ENCODE assay signal across 8 cellular contexts in the genomic region with DNA sequence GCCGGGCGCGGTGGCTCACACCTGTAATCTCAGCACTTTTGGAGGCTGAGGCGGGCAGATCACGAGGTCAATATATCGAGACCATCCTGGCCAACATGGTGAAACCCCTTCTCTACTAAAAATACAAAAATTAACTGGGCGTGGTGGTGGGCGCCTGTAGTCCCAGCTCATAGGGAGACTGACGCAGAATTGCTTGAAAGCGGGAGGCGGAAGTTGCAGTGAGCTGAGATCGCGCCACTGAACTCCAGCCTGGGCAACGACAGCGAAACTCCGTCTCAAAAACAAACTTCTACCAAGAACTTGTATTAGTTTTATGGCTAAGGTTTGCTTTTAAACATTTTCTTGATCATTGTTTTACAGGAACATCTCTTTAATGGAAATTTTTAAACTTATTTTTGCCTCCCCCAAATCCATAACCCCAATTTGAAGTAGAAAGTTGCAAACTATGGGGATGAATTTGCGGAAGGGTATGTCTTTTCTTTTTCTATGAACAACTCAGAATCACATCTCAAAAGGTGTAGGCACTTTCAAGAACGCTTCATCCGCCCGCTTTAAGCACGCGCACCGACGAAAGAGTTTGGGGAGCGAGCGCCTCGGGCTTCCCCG. TPM values are rescaled to one million over a fixed set of nuclear protein-coding genes. Genes with fewer than 3 reads are reported as not detected.
A peak's percentile ranks its signal among the peaks of the same experiment; 100 is the strongest.
DNase-seq lines count a peak whose midpoint lies in the region; ATAC-seq and TF ChIP-seq lines count a peak whose summit lies in the region.

No MANE protein-coding gene starts in this region.

- peaks cover 28% of the 10 kb centered on the region for H3K27me3 Mint-ChIP-seq in GM23338 (ENCODE audit: insufficient read depth, low read depth, poor library complexity)
- no peaks in the 10 kb centered on the region for H3K27me3 Mint-ChIP-seq in activated B cell treated with CpG ODN at 0.5 μM for 24 hours

- H3K27ac Mint-ChIP-seq in GM23338 (peak overlapping the region; percentile 92), activated B cell treated with CpG ODN at 0.5 μM for 24 hours (peak overlapping the region; percentile 92)

- peak overlapping the region; percentile 80 to 88 (median 87) for H3K9ac ChIP-seq in skeletal muscle tissue (ENCODE audit: low read depth in 1 of 3, low read length in 3 of 3)

- intact Hi-C loops in activated B cell treated with CpG ODN at 0.5 μM for 24 hours (cut with micrococcal nuclease), result loop anchor here (1.0 kb wide), 5 partner anchors 11 to 197 kb away; a partner anchor contains a TSS

- H3K27me3 ChIP-seq in GM23338 (ENCODE audit: insufficient read depth) (peaks cover 4% of the 10 kb centered on the region; the same call in 1 of the 2 replicates), gastroesophageal sphincter (no peaks in the 10 kb centered on the region), skeletal muscle tissue (ENCODE audit: control insufficient read depth in 3 of 3, insufficient read depth in 3 of 3, low read length in 3 of 3) (no peaks in the 10 kb centered on the region)

- H3K4me2 ChIP-seq in GM23338, result peak overlapping the region; percentile 61

- H3K4me1 Mint-ChIP-seq in GM23338 (peaks cover 26% of the 10 kb centered on the region), activated B cell treated with CpG ODN at 0.5 μM for 24 hours (peaks cover 60% of the 10 kb centered on the region)

- no peak for TF ChIP-seq POLR2A in gastroesophageal sphincter (IDR thresholded peaks at IDR 0.05)

- DNase-seq in GM23338 (ENCODE audit: low spot score), result no peak
- no peak for DNase-seq in activated B cell treated with CpG ODN at 0.5 μM for 24 hours
- DNase-seq in HuH-7.5 (ENCODE audit: low spot score), result no peak
- no peak for DNase-seq in Ammon's horn (ENCODE audit: low spot score)

- H3F3A ChIP-seq in GM23338 (replicated peaks; ENCODE audit: low read depth), result peaks cover 33% of the 10 kb centered on the region

- H3K36me3 Mint-ChIP-seq in GM23338 (ENCODE audit: low read depth) (peaks cover 3% of the 10 kb centered on the region; the same call in 1 of the 3 replicates), activated B cell treated with CpG ODN at 0.5 μM for 24 hours (ENCODE audit: low read depth) (no peaks in the 10 kb centered on the region)

- H3K27ac ChIP-seq in GM23338 (ENCODE audit: low read depth) (peak overlapping the region; percentile 80; the same call in 1 of the 2 replicates), gastroesophageal sphincter (peak overlapping the region; percentile 54 to 99 (median 97)), skeletal muscle tissue (ENCODE audit: low read depth, low read length) (peak overlapping the region; percentile 100)

- TF ChIP-seq EP300 in gastroesophageal sphincter (IDR thresholded peaks at IDR 0.05), result no peak

- H3K4me1 ChIP-seq in GM23338 (ENCODE audit: insufficient read depth) (peaks cover 28% of the 10 kb centered on the region), gastroesophageal sphincter (peaks cover 0 to 34% (median 15%) of the 10 kb centered on the region in 3 donors), skeletal muscle tissue (ENCODE audit: control insufficient read depth in 3 of 3, insufficient read depth in 3 of 3, low read length in 3 of 3) (peaks cover 9 to 23% (median 22%) of the 10 kb centered on the region in 3 donors)

- H2AFZ ChIP-seq in GM23338, result no peak overlapping the region

- H3K9me3 Mint-ChIP-seq in GM23338 (peaks cover 7% of the 10 kb centered on the region; the same call in 1 of the 3 replicates), activated B cell treated with CpG ODN at 0.5 μM for 24 hours (no peaks in the 10 kb centered on the region)

- POLR2A ChIA-PET in activated B cell treated with CpG ODN at 0.5 μM for 24 hours (lab: Charles Lee), result interaction anchor here (0.6 to 22.2 kb wide), 9 partner anchors 9 to 198 kb away, joined by 3 to 1242 read pairs (median 5); a partner anchor contains a TSS

- H3K9me3 ChIP-seq in gastroesophageal sphincter, result no peaks in the 10 kb centered on the region
- no peaks in the 10 kb centered on the region for H3K9me3 ChIP-seq in skeletal muscle tissue (ENCODE audit: control insufficient read depth in 3 of 3, low read length in 3 of 3)

- CTCF ChIA-PET in activated B cell treated with CpG ODN at 0.5 μM for 24 hours (lab: Charles Lee), result interaction anchor here (1.5 to 3.1 kb wide), 5 partner anchors 11 to 53 kb away, joined by 5 to 12 read pairs (median 8); no protein-coding TSS in a partner anchor

- H3K36me3 ChIP-seq in GM23338 (ENCODE audit: insufficient read depth) (no peaks in the 10 kb centered on the region), gastroesophageal sphincter (no peaks in the 10 kb centered on the region), skeletal muscle tissue (ENCODE audit: control insufficient read depth in 3 of 3, insufficient read depth in 3 of 3, low read length in 3 of 3) (no peaks in the 10 kb centered on the region)

- H4K20me1 ChIP-seq in GM23338 (replicated peaks; ENCODE audit: insufficient read depth), result no peaks in the 10 kb centered on the region

- no peaks in the 10 kb centered on the region for H3K9me2 ChIP-seq in GM23338 (ENCODE audit: insufficient read depth)

- WGBS in gastroesophageal sphincter (ENCODE audit: low coverage in 1 of 2), 2 donors, result 55 to 92% methylated on average over 15 to 16 of the region's 28 CpGs

- H3K4me3 ChIP-seq in GM23338 (peak overlapping the region; percentile 47), gastroesophageal sphincter (peak overlapping the region; percentile 1 to 56), skeletal muscle tissue (ENCODE audit: low read length in 3 of 3) (peak overlapping the region; percentile 59 to 75 (median 66))

- ATAC-seq in GM23338, result no peak
- no peak for ATAC-seq in activated B cell treated with CpG ODN at 0.5 μM for 24 hours (ENCODE audit: low read depth)
- ATAC-seq in gastroesophageal sphincter, result no peak
- ATAC-seq in GM21717 (IDR thresholded peaks at IDR 0.05; ENCODE audit: unreplicated experiment), result no peak
- no peak for ATAC-seq in GM18861 (IDR thresholded peaks at IDR 0.05; ENCODE audit: unreplicated experiment)

- H3K4me3 Mint-ChIP-seq in GM23338, result peak overlapping the region; percentile 63
- H3K4me3 Mint-ChIP-seq in activated B cell treated with CpG ODN at 0.5 μM for 24 hours, result peak overlapping the region; percentile 74

- no peaks in the 10 kb centered on the region for H3K79me2 ChIP-seq in GM23338 (replicated peaks; ENCODE audit: insufficient read depth)

- no peak for TF ChIP-seq CTCF in GM23338 (conservative IDR thresholded peaks at IDR 0.05; ENCODE audit: low read depth in 2 of 2)
- no peak for TF ChIP-seq CTCF in activated B cell treated with CpG ODN at 0.5 μM for 24 hours (IDR thresholded peaks at IDR 0.05)
- TF ChIP-seq CTCF in gastroesophageal sphincter (IDR thresholded peaks at IDR 0.05), result no peak

TF ChIP-seq in GM23338, 12 proteins besides CTCF, POLR2A, EP300 and RAD21 (continues in another document):
- TF ChIP-seq CREB1 (CRISPR knock-in tag; IDR thresholded peaks at IDR 0.05; ENCODE audit: low read depth) (no peak), ZNF114 (CRISPR knock-in tag; IDR thresholded peaks at IDR 0.05) (no peak), EZH2phosphoT487 (IDR thresholded peaks at IDR 0.05; ENCODE audit: unreplicated experiment) (no peak), ZNF331 (CRISPR knock-in tag; IDR thresholded peaks at IDR 0.05; ENCODE audit: low read depth) (no peak), NANOG (IDR thresholded peaks at IDR 0.05; ENCODE audit: borderline replicate concordance) (no peak), STAT1 (IDR thresholded peaks at IDR 0.05; ENCODE audit: unreplicated experiment) (no peak)
- TF ChIP-seq, protein P1, sequence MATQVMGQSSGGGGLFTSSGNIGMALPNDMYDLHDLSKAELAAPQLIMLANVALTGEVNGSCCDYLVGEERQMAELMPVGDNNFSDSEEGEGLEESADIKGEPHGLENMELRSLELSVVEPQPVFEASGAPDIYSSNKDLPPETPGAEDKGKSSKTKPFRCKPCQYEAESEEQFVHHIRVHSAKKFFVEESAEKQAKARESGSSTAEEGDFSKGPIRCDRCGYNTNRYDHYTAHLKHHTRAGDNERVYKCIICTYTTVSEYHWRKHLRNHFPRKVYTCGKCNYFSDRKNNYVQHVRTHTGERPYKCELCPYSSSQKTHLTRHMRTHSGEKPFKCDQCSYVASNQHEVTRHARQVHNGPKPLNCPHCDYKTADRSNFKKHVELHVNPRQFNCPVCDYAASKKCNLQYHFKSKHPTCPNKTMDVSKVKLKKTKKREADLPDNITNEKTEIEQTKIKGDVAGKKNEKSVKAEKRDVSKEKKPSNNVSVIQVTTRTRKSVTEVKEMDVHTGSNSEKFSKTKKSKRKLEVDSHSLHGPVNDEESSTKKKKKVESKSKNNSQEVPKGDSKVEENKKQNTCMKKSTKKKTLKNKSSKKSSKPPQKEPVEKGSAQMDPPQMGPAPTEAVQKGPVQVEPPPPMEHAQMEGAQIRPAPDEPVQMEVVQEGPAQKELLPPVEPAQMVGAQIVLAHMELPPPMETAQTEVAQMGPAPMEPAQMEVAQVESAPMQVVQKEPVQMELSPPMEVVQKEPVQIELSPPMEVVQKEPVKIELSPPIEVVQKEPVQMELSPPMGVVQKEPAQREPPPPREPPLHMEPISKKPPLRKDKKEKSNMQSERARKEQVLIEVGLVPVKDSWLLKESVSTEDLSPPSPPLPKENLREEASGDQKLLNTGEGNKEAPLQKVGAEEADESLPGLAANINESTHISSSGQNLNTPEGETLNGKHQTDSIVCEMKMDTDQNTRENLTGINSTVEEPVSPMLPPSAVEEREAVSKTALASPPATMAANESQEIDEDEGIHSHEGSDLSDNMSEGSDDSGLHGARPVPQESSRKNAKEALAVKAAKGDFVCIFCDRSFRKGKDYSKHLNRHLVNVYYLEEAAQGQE (IDR thresholded peaks at IDR 0.05; ENCODE audit: unreplicated experiment), result no peak

RNA-seq across cellular contexts. Expression of a gene that starts 46.8 kb away (rescaled TPM):
- 1,861 and 2,007 TPM in 2 replicates for total RNA-seq in GM23338 (2014; rRNA removed; shearing (Covaris generic))
- polyA plus RNA-seq in GM23338 (2016; fragmentation: Nextera tagmentation; extraction: Ambion mirVana), result 8,990 and 10,188 TPM in 2 replicates
- total RNA-seq in activated B cell treated with CpG ODN at 0.5 μM for 24 hours (1,531 and 1,680 TPM in 2 replicates), gastroesophageal sphincter (100 to 1,000 TPM; 683 to 866 (median 805) TPM), skeletal muscle tissue (422 TPM)
